ENCODE assay signal across 15 cellular contexts in genomic region chr1:109969430-109969829, GRCh38. TPM values are rescaled to one million over a fixed set of nuclear protein-coding genes. Genes with fewer than 3 reads are reported as not detected.
DNase-seq lines count a peak whose midpoint lies in the region; ATAC-seq, FAIRE-seq and TF ChIP-seq lines count a peak whose summit lies in the region.
"Had no signal": no experiment of that assay in that cellular context is flagged by ENCODE, and none has a peak within 500 bp of the region (broad histone marks: within the 10 kb centered on the region; RNA-seq: fewer than 3 reads in every experiment).

No MANE protein-coding gene starts in this region.

- no peak overlapping the region for H3K4me3 ChIP-seq in K562
- H3K4me3 ChIP-seq in mesenchymal stem cell (ENCODE audit: insufficient read depth in 1 of 2, low read depth in 1 of 2, low read length in 2 of 2): peak overlapping the region in 1 of 2 experiments; percentile 3
- H3K4me3 ChIP-seq in GM23338: no peak overlapping the region
- no peak overlapping the region for H3K4me3 ChIP-seq in MM.1S (ENCODE audit: low read length)
- H3K4me3 ChIP-seq: dorsolateral prefrontal cortex, lung, pancreas had no signal

- no peak for TF ChIP-seq CTCF in K562 (IDR thresholded peaks at IDR 0.05 in 2 of 3, conservative IDR thresholded peaks at IDR 0.05 in 1 of 3; ENCODE audit: insufficient read depth in 2 of 3, low read depth in 1 of 3, low read length in 3 of 3)
- TF ChIP-seq CTCF in GM23338 (conservative IDR thresholded peaks at IDR 0.05; ENCODE audit: low read depth in 2 of 2): no peak
- TF ChIP-seq CTCF in MM.1S (IDR thresholded peaks at IDR 0.05; ENCODE audit: low read length): no peak
- TF ChIP-seq CTCF in CD4-positive, alpha-beta T cell (IDR thresholded peaks at IDR 0.05): no peak

- H3F3A ChIP-seq in GM23338 (replicated peaks; ENCODE audit: low read depth) (no peaks in the 10 kb centered on the region), MM.1S (ENCODE audit: insufficient read depth, low read length) (no peaks in the 10 kb centered on the region)

- H3K18ac ChIP-seq in mesenchymal stem cell (ENCODE audit: low read depth in 1 of 2, low read length in 2 of 2): no peak overlapping the region

- no peaks in the 10 kb centered on the region for H3K36me3 Mint-ChIP-seq in GM23338 (ENCODE audit: low read depth)
- no peaks in the 10 kb centered on the region for H3K36me3 Mint-ChIP-seq in CD4-positive, alpha-beta T cell (ENCODE audit: low read depth)
- H3K36me3 Mint-ChIP-seq: activated naive CD8-positive, alpha-beta T cell treated with anti-CD3 and anti-CD28 coated beads for 36 hours had no signal

- H2BK12ac ChIP-seq in mesenchymal stem cell (ENCODE audit: low read length in 2 of 2): no peak overlapping the region

- H2BK5ac ChIP-seq in mesenchymal stem cell (ENCODE audit: low read depth, low read length, poor library complexity, severe bottlenecking): no peak overlapping the region

- H3K23ac ChIP-seq in mesenchymal stem cell (ENCODE audit: low read length in 2 of 2): no peak overlapping the region

- H3K4me1 Mint-ChIP-seq in GM23338: no peaks in the 10 kb centered on the region
- H3K4me1 Mint-ChIP-seq in CD4-positive, alpha-beta T cell (ENCODE audit: low read depth): no peaks in the 10 kb centered on the region
- H3K4me1 Mint-ChIP-seq: activated naive CD8-positive, alpha-beta T cell treated with anti-CD3 and anti-CD28 coated beads for 36 hours; stimulated activated naive CD8-positive, alpha-beta T cell treated with anti-CD3 and anti-CD28 coated beads, Interleukin-15, amount 100 ng/mL, for 72 hours had no signal

- H2AFZ ChIP-seq in K562 (ENCODE audit: low read depth, low read length) (peak overlapping the region; percentile 41; the same call in 1 of the 2 replicates), mesenchymal stem cell (ENCODE audit: low read depth, low read length) (no peak overlapping the region), GM23338 (no peak overlapping the region), MM.1S (ENCODE audit: low read length) (no peak overlapping the region)

- no peak overlapping the region for H4K91ac ChIP-seq in mesenchymal stem cell (ENCODE audit: low read length)

- no peak for TF ChIP-seq EP300 in K562 (IDR thresholded peaks at IDR 0.05; ENCODE audit: low read length)

- POLR2A ChIA-PET in K562 (lab: Yijun Ruan, JAX): no interaction called here
- POLR2A ChIA-PET in CD4-positive, alpha-beta T cell (lab: Charles Lee): no interaction called here

- H3K9me3 ChIP-seq in K562 (replicated peaks; ENCODE audit: control insufficient read depth, insufficient read depth, low read depth, low read length) (no peaks in the 10 kb centered on the region), mesenchymal stem cell (ENCODE audit: control insufficient read depth, low read length) (no peaks in the 10 kb centered on the region), MM.1S (replicated peaks; ENCODE audit: insufficient read depth, low read length) (no peaks in the 10 kb centered on the region)
- no peaks in the 10 kb centered on the region for H3K9me3 ChIP-seq in CD4-positive, alpha-beta T cell (ENCODE audit: control insufficient read depth, low read length)
- H3K9me3 ChIP-seq: pancreas had no signal

- no peak overlapping the region for H2AK5ac ChIP-seq in mesenchymal stem cell (ENCODE audit: low read length, severe bottlenecking)

- WGBS in K562 (ENCODE audit: insufficient coverage, low coverage, missing lambda C conversion rate): 74% methylated on average over 3 of the region's 3 CpGs
- over 99% methylated on average over 3 of the region's 3 CpGs for WGBS in mesenchymal stem cell

- H3K4me2 ChIP-seq in K562 (ENCODE audit: insufficient read depth, low read length) (no peak overlapping the region), mesenchymal stem cell (ENCODE audit: low read length, poor library complexity, severe bottlenecking) (no peak overlapping the region), GM23338 (no peak overlapping the region), MM.1S (ENCODE audit: low read depth, low read length) (no peak overlapping the region)

- H3K27ac ChIP-seq in K562 (ENCODE audit: extremely low read depth, low read depth, low read length): no peak overlapping the region
- H3K27ac ChIP-seq in mesenchymal stem cell (ENCODE audit: low read length, poor library complexity, severe bottlenecking): no peak overlapping the region
- no peak overlapping the region for H3K27ac ChIP-seq in GM23338 (ENCODE audit: low read depth)
- H3K27ac ChIP-seq in MM.1S (ENCODE audit: low read length): no peak overlapping the region
- H3K27ac ChIP-seq in CD4-positive, alpha-beta T cell (ENCODE audit: low read depth, low read length): no peak overlapping the region
- H3K27ac ChIP-seq: dorsolateral prefrontal cortex, pancreas had no signal

- no peak overlapping the region for H4K8ac ChIP-seq in mesenchymal stem cell (ENCODE audit: low read length)

- ATAC-seq in K562: peak; percentile 34; the same call in 1 of the 3 replicates
- no peak for ATAC-seq in GM23338
- ATAC-seq in CD4-positive, alpha-beta T cell (ENCODE audit: poor library complexity): no peak
- ATAC-seq: pancreas; stimulated activated naive CD8-positive, alpha-beta T cell treated with anti-CD3 and anti-CD28 coated beads, Interleukin-15, amount 100 ng/mL, for 72 hours had no signal

- no peak overlapping the region for H3K14ac ChIP-seq in mesenchymal stem cell (ENCODE audit: low read length in 2 of 2)

- CTCF ChIA-PET in K562 (lab: Yijun Ruan, JAX; ENCODE audit: low intra/inter-chr PET ratio): no interaction called here
- CTCF ChIA-PET in CD4-positive, alpha-beta T cell (lab: Charles Lee): interaction anchor here (0.5 to 1.7 kb wide), 2 partner anchors 15 to 196 kb away, joined by 3 read pairs; partner anchors contain the start of gene AHCYL1

- no peaks in the 10 kb centered on the region for H3K9me1 ChIP-seq in K562 (ENCODE audit: control insufficient read depth, insufficient read depth, low read length)

- peak; percentile 64 for FAIRE-seq in K562 (lab: Jason Lieb, UNC)
- FAIRE-seq: D721Med, pancreas had no signal

- no peak overlapping the region for H3K4me3 Mint-ChIP-seq in GM23338
- H3K4me3 Mint-ChIP-seq in CD4-positive, alpha-beta T cell: no peak overlapping the region
- H3K4me3 Mint-ChIP-seq: activated naive CD8-positive, alpha-beta T cell treated with anti-CD3 and anti-CD28 coated beads for 36 hours; stimulated activated naive CD8-positive, alpha-beta T cell treated with anti-CD3 and anti-CD28 coated beads, Interleukin-15, amount 100 ng/mL, for 72 hours had no signal

- no peak overlapping the region for H3K27ac Mint-ChIP-seq in GM23338
- H3K27ac Mint-ChIP-seq in CD4-positive, alpha-beta T cell: no peak overlapping the region
- H3K27ac Mint-ChIP-seq: activated naive CD8-positive, alpha-beta T cell treated with anti-CD3 and anti-CD28 coated beads for 36 hours; stimulated activated naive CD8-positive, alpha-beta T cell treated with anti-CD3 and anti-CD28 coated beads, Interleukin-15, amount 100 ng/mL, for 72 hours had no signal

- BruUV-seq in K562 (replicated peaks; lab: Mats Ljungman, UMichigan): no TSS peak

- H3K27me3 ChIP-seq in K562 (ENCODE audit: control insufficient read depth in 2 of 2, insufficient read depth in 2 of 2, low read length in 2 of 2) (no peaks in the 10 kb centered on the region), mesenchymal stem cell (ENCODE audit: control insufficient read depth in 1 of 2, insufficient read depth in 1 of 2, low read length in 2 of 2) (no peaks in the 10 kb centered on the region), GM23338 (ENCODE audit: insufficient read depth) (peaks cover 7% of the 10 kb centered on the region; the same call in 1 of the 2 replicates), MM.1S (replicated peaks; ENCODE audit: insufficient read depth, low read length) (no peaks in the 10 kb centered on the region)
- no peaks in the 10 kb centered on the region for H3K27me3 ChIP-seq in CD4-positive, alpha-beta T cell (ENCODE audit: control insufficient read depth, insufficient read depth, low read length)
- H3K27me3 ChIP-seq: dorsolateral prefrontal cortex, pancreas had no signal

- no peaks in the 10 kb centered on the region for H3K9me2 ChIP-seq in GM23338 (ENCODE audit: insufficient read depth)
- no peaks in the 10 kb centered on the region for H3K9me2 ChIP-seq in MM.1S (replicated peaks; ENCODE audit: insufficient read depth, low read length)

- no peak for TF ChIP-seq RAD21 in K562 (CRISPR knock-in tag; conservative IDR thresholded peaks at IDR 0.05 in 1 of 2, IDR thresholded peaks at IDR 0.05 in 1 of 2)

- intact Hi-C loops in K562 (cut with micrococcal nuclease): no loop called here
- intact Hi-C loops in CD4-positive, alpha-beta T cell (cut with DNase I, micrococcal nuclease): no loop called here

- H3K9me3 Mint-ChIP-seq in GM23338: no peaks in the 10 kb centered on the region
- H3K9me3 Mint-ChIP-seq in CD4-positive, alpha-beta T cell: peaks cover 6% of the 10 kb centered on the region
- H3K9me3 Mint-ChIP-seq: activated naive CD8-positive, alpha-beta T cell treated with anti-CD3 and anti-CD28 coated beads for 36 hours; stimulated activated naive CD8-positive, alpha-beta T cell treated with anti-CD3 and anti-CD28 coated beads, Interleukin-15, amount 100 ng/mL, for 72 hours had no signal

- no peak overlapping the region for H2BK120ac ChIP-seq in mesenchymal stem cell (ENCODE audit: low read depth, low read length)

- no peaks in the 10 kb centered on the region for H3K79me2 ChIP-seq in K562 (ENCODE audit: control insufficient read depth, insufficient read depth, low read length)
- no peaks in the 10 kb centered on the region for H3K79me2 ChIP-seq in GM23338 (replicated peaks; ENCODE audit: insufficient read depth)
- H3K79me2 ChIP-seq in MM.1S (ENCODE audit: low read length): no peaks in the 10 kb centered on the region

- no peak overlapping the region for H3K9ac ChIP-seq in K562 (ENCODE audit: insufficient read depth in 1 of 2, low read depth in 2 of 2, low read length in 2 of 2)
- peak overlapping the region; percentile 42 for H3K9ac ChIP-seq in mesenchymal stem cell (ENCODE audit: low read length)
- H3K9ac ChIP-seq in MM.1S (ENCODE audit: low read length): no peak overlapping the region

- no peaks in the 10 kb centered on the region for H3K36me3 ChIP-seq in K562 (ENCODE audit: control insufficient read depth, insufficient read depth, low read length)
- no peaks in the 10 kb centered on the region for H3K36me3 ChIP-seq in mesenchymal stem cell (ENCODE audit: control insufficient read depth in 1 of 2, insufficient read depth in 2 of 2, low read depth in 1 of 2, low read length in 2 of 2)
- H3K36me3 ChIP-seq in GM23338 (ENCODE audit: insufficient read depth): no peaks in the 10 kb centered on the region
- no peaks in the 10 kb centered on the region for H3K36me3 ChIP-seq in MM.1S (replicated peaks; ENCODE audit: insufficient read depth, low read length)
- H3K36me3 ChIP-seq: pancreas had no signal

- H3K4me1 ChIP-seq in K562 (replicated peaks in 1 of 2; ENCODE audit: control insufficient read depth in 2 of 2, insufficient read depth in 2 of 2, low read length in 2 of 2) (no peaks in the 10 kb centered on the region; a peak in 1 of 5 replicates), mesenchymal stem cell (ENCODE audit: control insufficient read depth, insufficient read depth, low read depth, low read length) (peaks cover 2% of the 10 kb centered on the region), GM23338 (ENCODE audit: insufficient read depth) (no peaks in the 10 kb centered on the region), MM.1S (ENCODE audit: low read length) (no peaks in the 10 kb centered on the region)
- H3K4me1 ChIP-seq: pancreas had no signal

- no peaks in the 10 kb centered on the region for H4K20me1 ChIP-seq in K562 (replicated peaks; ENCODE audit: control insufficient read depth, insufficient read depth, low read length)
- H4K20me1 ChIP-seq in GM23338 (replicated peaks; ENCODE audit: insufficient read depth): 0 out of 2 replicates have a peak, but pooled peaks cover 3% of the 10 kb centered on the region
- H4K20me1 ChIP-seq in MM.1S (ENCODE audit: insufficient read depth, low read length): no peaks in the 10 kb centered on the region

- TF ChIP-seq POLR2A in K562 (conservative IDR thresholded peaks at IDR 0.05): no peak

- H3K27me3 Mint-ChIP-seq in GM23338 (ENCODE audit: insufficient read depth, low read depth, poor library complexity): no peaks in the 10 kb centered on the region
- no peaks in the 10 kb centered on the region for H3K27me3 Mint-ChIP-seq in CD4-positive, alpha-beta T cell
- H3K27me3 Mint-ChIP-seq: activated naive CD8-positive, alpha-beta T cell treated with anti-CD3 and anti-CD28 coated beads for 36 hours had no signal

- no peak overlapping the region for H2BK15ac ChIP-seq in mesenchymal stem cell (ENCODE audit: low read depth, poor library complexity, severe bottlenecking)

- in situ Hi-C loops in K562 (cut with MboI): no loop called here

- H3K4ac ChIP-seq in mesenchymal stem cell (ENCODE audit: low read depth in 1 of 2, low read length in 2 of 2): no peak overlapping the region

- no peaks in the 10 kb centered on the region for H3K79me1 ChIP-seq in mesenchymal stem cell (replicated peaks; ENCODE audit: low read length, poor library complexity, severe bottlenecking)

- peak; percentile 62 for DNase-seq in GM03348 (ENCODE audit: low spot score)
- DNase-seq in M059J (ENCODE audit: low read depth): peak; percentile 71
- DNase-seq in K562 (ENCODE audit: extremely low read depth in 1 of 4, low spot score in 3 of 4): no peak
- no peak for DNase-seq in mesenchymal stem cell
- no peak for DNase-seq in stimulated activated CD4-positive, alpha-beta T cell treated with anti-CD3 and anti-CD28 coated beads, Interleukin-4, amount 100 ng/mL, for 1 hour
- DNase-seq in GM23338 (ENCODE audit: low spot score): no peak
- no peak for DNase-seq in MM.1S
- no peak for DNase-seq in CD4-positive, alpha-beta T cell
- DNase-seq: activated naive CD8-positive, alpha-beta T cell treated with anti-CD3 and anti-CD28 coated beads for 36 hours; dorsolateral prefrontal cortex; pancreas; stimulated activated naive CD8-positive, alpha-beta T cell treated with anti-CD3 and anti-CD28 coated beads, Interleukin-15, amount 100 ng/mL, for 72 hours; T-helper 1 cell had no signal

RNA-seq across cellular contexts. Expression of gene AHCYL1, which starts 15.1 kb away (rescaled TPM):
- total RNA-seq in M059J (2014; rRNA removed; shearing (Covaris generic)): 40.6 and 64.3 TPM in 2 replicates
- total RNA-seq in K562 (2011; cell fraction: chromatin; rRNA removed; ENCODE audit: low replicate concordance): 86.0 and 94.1 TPM in 2 replicates
- total RNA-seq in K562 (2011; cell fraction: nucleolus; rRNA removed): 41.9 and 46.3 TPM in 2 replicates
- total RNA-seq in K562 (2011; cell fraction: nucleoplasm; rRNA removed): 65.2 and 107 TPM in 2 replicates
- total RNA-seq in K562 (2014; rRNA removed): 39.8 and 40.1 TPM in 2 replicates
- 44.5 and 49.8 TPM in 2 replicates for total RNA-seq in K562 (2014; rRNA removed; fragmentation: Illumina TruSeq; extraction: Trizol)
- total RNA-seq in K562 (2015; rRNA removed; fragmentation: Illumina TruSeq; extraction: Trizol): 40.5 and 40.9 TPM in 2 replicates
- total RNA-seq in K562 (2021): 75.5 and 84.9 TPM in 2 replicates
- 96.4 and 118 TPM in 2 replicates for polyA plus RNA-seq in K562 (2011; rRNA removed)
- 57.9 and 73.1 TPM in 2 replicates for polyA plus RNA-seq in K562 (2011; cell fraction: cytosol; rRNA removed)
- 97.2 and 104 TPM in 2 replicates for polyA plus RNA-seq in K562 (2011; cell fraction: nucleus; rRNA removed)
- 84.4 and 103 TPM in 2 replicates for polyA plus RNA-seq in K562 (2012)
- 75.5 and 83.7 TPM in 2 replicates for polyA plus RNA-seq in K562 (2014; fragmentation: Illumina TruSeq; extraction: Trizol)
- polyA plus RNA-seq in K562 (2014; fragmentation: Nextera tagmentation; extraction: Ambion mirVana): 10 to 100 TPM; 27.3 to 32.9 TPM
- 53.4 and 56.3 TPM in 2 replicates for polyA plus RNA-seq in K562 (2014; rRNA removed)
- polyA minus RNA-seq in K562 (2011; rRNA and poly(A)+ RNA removed): 87.3 and 94.7 TPM in 2 replicates
- polyA minus RNA-seq in K562 (2011; cell fraction: cytosol; rRNA and poly(A)+ RNA removed): 52.4 and 62.1 TPM in 2 replicates
- polyA minus RNA-seq in K562 (2011; cell fraction: nucleus; rRNA and poly(A)+ RNA removed): 32.6 and 50.8 TPM in 2 replicates
- polyA plus RNA-seq in mesenchymal stem cell (2013, experiment 1 of 2): 84.2 TPM
- 86.4 TPM for polyA plus RNA-seq in mesenchymal stem cell (2013, experiment 2 of 2)
- total RNA-seq in GM23338 (2014; rRNA removed; shearing (Covaris generic)): 60.4 and 63.3 TPM in 2 replicates
- 65.3 and 70.0 TPM in 2 replicates for polyA plus RNA-seq in GM23338 (2016; fragmentation: Nextera tagmentation; extraction: Ambion mirVana)
- 1 to 10 TPM; 6.9 to 8.4 TPM for total RNA-seq in CD4-positive, alpha-beta T cell

RNA-seq across cellular contexts. Expression of gene CSF1, which starts 58.8 kb away (rescaled TPM):
- total RNA-seq in M059J (2014; rRNA removed; shearing (Covaris generic)): 92.8 and 118 TPM in 2 replicates
- 11.8 and 30.8 TPM in 2 replicates for total RNA-seq in K562 (2011; cell fraction: chromatin; rRNA removed; ENCODE audit: low replicate concordance)
- 17.2 and 24.8 TPM in 2 replicates for total RNA-seq in K562 (2011; cell fraction: nucleolus; rRNA removed)
- total RNA-seq in K562 (2011; cell fraction: nucleoplasm; rRNA removed): 16.3 and 18.2 TPM in 2 replicates
- total RNA-seq in K562 (2014; rRNA removed): 2.8 and 5.9 TPM in 2 replicates
- 1.6 TPM in 2 replicates for total RNA-seq in K562 (2014; rRNA removed; fragmentation: Illumina TruSeq; extraction: Trizol)
- 2.4 and 3.4 TPM in 2 replicates for total RNA-seq in K562 (2015; rRNA removed; fragmentation: Illumina TruSeq; extraction: Trizol)
- total RNA-seq in K562 (2021): 6.7 and 6.8 TPM in 2 replicates
- 6.9 and 11.8 TPM in 2 replicates for polyA plus RNA-seq in K562 (2011; rRNA removed)
- polyA plus RNA-seq in K562 (2011; cell fraction: cytosol; rRNA removed): 4.6 and 12.6 TPM in 2 replicates
- polyA plus RNA-seq in K562 (2011; cell fraction: nucleus; rRNA removed): 12.5 and 39.9 TPM in 2 replicates
- polyA plus RNA-seq in K562 (2012): 4.7 and 8.6 TPM in 2 replicates
- 3.8 and 4.8 TPM in 2 replicates for polyA plus RNA-seq in K562 (2014; fragmentation: Illumina TruSeq; extraction: Trizol)
- under 1 TPM; 0.18 to 0.23 TPM for polyA plus RNA-seq in K562 (2014; fragmentation: Nextera tagmentation; extraction: Ambion mirVana)
- 2.7 and 4.3 TPM in 2 replicates for polyA plus RNA-seq in K562 (2014; rRNA removed)
- 3.9 and 8.8 TPM in 2 replicates for polyA minus RNA-seq in K562 (2011; rRNA and poly(A)+ RNA removed)
- polyA minus RNA-seq in K562 (2011; cell fraction: cytosol; rRNA and poly(A)+ RNA removed): 8.5 and 11.6 TPM in 2 replicates
- polyA minus RNA-seq in K562 (2011; cell fraction: nucleus; rRNA and poly(A)+ RNA removed): 5.1 and 13.7 TPM in 2 replicates
- polyA plus RNA-seq in mesenchymal stem cell (2013, experiment 1 of 2): 111 TPM
- 109 TPM for polyA plus RNA-seq in mesenchymal stem cell (2013, experiment 2 of 2)
- total RNA-seq in GM23338 (2014; rRNA removed; shearing (Covaris generic)): 3.5 and 6.3 TPM in 2 replicates
- 1.1 and 1.4 TPM in 2 replicates for polyA plus RNA-seq in GM23338 (2016; fragmentation: Nextera tagmentation; extraction: Ambion mirVana)
- total RNA-seq in CD4-positive, alpha-beta T cell: 1 to 10 TPM; 6.5 to 6.7 TPM

Comparison
In these comparisons a context has a peak if more than half of its experiments do, and no peak if none do; other contexts are left out.
1. DNase-seq: peak in GM03348 (single experiment) and M059J (single experiment); none in K562 (0 of 4), mesenchymal stem cell (single experiment), stimulated activated CD4-positive, alpha-beta T cell treated with anti-CD3 and anti-CD28 coated beads, Interleukin-4, amount 100 ng/mL, for 1 hour (single experiment), GM23338 (single experiment), MM.1S (single experiment) and CD4-positive, alpha-beta T cell (0 of 10).